8 cellular contexts compared by ENCODE assay signal in genomic region chr11:65890324-65891179, GRCh38. TPM values are rescaled to one million over a fixed set of nuclear protein-coding genes. Genes with fewer than 3 reads are reported as not detected.
DNase-seq lines count a peak whose midpoint lies in the region; ATAC-seq and TF ChIP-seq lines count a peak whose summit lies in the region.

Gene CCDC85B, plus strand, starts transcription at chr11:65890673. Its CDS starts 111 bp downstream, at chr11:65890784.

- TF ChIP-seq CTCF in left lung (IDR thresholded peaks at IDR 0.05) = no peak

- intact Hi-C loops in left lung (cut with DNase I) = no loop called here

- H3K27me3 ChIP-seq in BLaER1 treated with 17β-estradiol and CSF1 and Interleukin-3, amounts not matched to agents 10 nM and 100 nM = no peaks in the 10 kb centered on the region
- H3K27me3 ChIP-seq in left lung = no peaks in the 10 kb centered on the region

- peaks cover 12 to 31% (median 18%) of the 10 kb centered on the region in 11 experiments; a peak in 20 of 22 replicates for H3K36me3 ChIP-seq in BLaER1 treated with 17β-estradiol and CSF1 and Interleukin-3, amounts not matched to agents 10 nM and 100 nM
- peaks cover 0 to 29% of the 10 kb centered on the region in 2 donors for H3K36me3 ChIP-seq in left lung

- ATAC-seq in GM19372 (IDR thresholded peaks at IDR 0.05; ENCODE audit: low read depth, unreplicated experiment) (peak; percentile 48), HG03571 (IDR thresholded peaks at IDR 0.05; ENCODE audit: unreplicated experiment) (peak; percentile 41), left lung (peak; percentile 83)

- peak within 1 kb of the TSS; percentile 73 to 98 (median 87) for H3K4me3 ChIP-seq in BLaER1 treated with 17β-estradiol and CSF1 and Interleukin-3, amounts not matched to agents 10 nM and 100 nM
- H3K4me3 ChIP-seq in left lung = peak within 1 kb of the TSS; percentile 52 to 70

- DNase-seq in NCI-H774 (lab: John Stamatoyannopoulos, UW) = peak; percentile 95
- peak; percentile 97 for DNase-seq in activated CD4-positive, alpha-beta T cell treated with anti-CD3 and anti-CD28 coated beads, Interleukin-2, amount 50 U/mL, for 24 hours (ENCODE audit: low read depth in 1 of 2, low spot score in 1 of 2)
- peak; percentile 95 for DNase-seq in dedifferentiated amniotic fluid mesenchymal stem cell (ENCODE audit: extremely low spot score)
- peak; percentile 98 for DNase-seq in left lung
- peak; percentile 99 for DNase-seq in stimulated activated CD4-positive, alpha-beta T cell treated with anti-CD3 and anti-CD28 coated beads, Interleukin-2, amount 100 ng/mL, for 4 hours (ENCODE audit: low read depth)

- no peaks in the 10 kb centered on the region for H3K9me3 ChIP-seq in BLaER1 treated with 17β-estradiol and CSF1 and Interleukin-3, amounts not matched to agents 10 nM and 100 nM (replicated peaks in 1 of 11)
- no peaks in the 10 kb centered on the region for H3K9me3 ChIP-seq in left lung

- peaks cover 0 to 62% (median 31%) of the 10 kb centered on the region in 11 experiments; a peak in 18 of 22 replicates for H4K20me1 ChIP-seq in BLaER1 treated with 17β-estradiol and CSF1 and Interleukin-3, amounts not matched to agents 10 nM and 100 nM

- H3K4me1 ChIP-seq in BLaER1 treated with 17β-estradiol and CSF1 and Interleukin-3, amounts not matched to agents 10 nM and 100 nM = peaks cover 72 to 81% (median 78%) of the 10 kb centered on the region in 10 experiments
- H3K4me1 ChIP-seq in left lung = peaks cover 20 to 87% of the 10 kb centered on the region in 2 donors

- peak within 1 kb of the TSS; percentile 92 to 99 (median 95) for H3K4me2 ChIP-seq in BLaER1 treated with 17β-estradiol and CSF1 and Interleukin-3, amounts not matched to agents 10 nM and 100 nM

- peak within 1 kb of the TSS; percentile 84 to 98 (median 89) for H3K9ac ChIP-seq in BLaER1 treated with 17β-estradiol and CSF1 and Interleukin-3, amounts not matched to agents 10 nM and 100 nM

- H3K27ac ChIP-seq in BLaER1 treated with 17β-estradiol and CSF1 and Interleukin-3, amounts not matched to agents 10 nM and 100 nM = peak within 1 kb of the TSS; percentile 79 to 94 (median 88); a peak in 21 of 22 replicates
- peak within 1 kb of the TSS; percentile 95 to 97 for H3K27ac ChIP-seq in left lung

RNA-seq across cellular contexts. Expression of gene CCDC85B, which starts in this region (rescaled TPM):
- 10 to 100 TPM; 23.3 to 32.0 TPM for total RNA-seq in left lung

Comparison
In these comparisons a context has a peak if more than half of its experiments do, and no peak if none do; other contexts are left out.
1. Peak in every context shown above with its lines: DNase-seq, ATAC-seq, H3K4me3 ChIP-seq and H3K27ac ChIP-seq.